In the genomic region with DNA sequence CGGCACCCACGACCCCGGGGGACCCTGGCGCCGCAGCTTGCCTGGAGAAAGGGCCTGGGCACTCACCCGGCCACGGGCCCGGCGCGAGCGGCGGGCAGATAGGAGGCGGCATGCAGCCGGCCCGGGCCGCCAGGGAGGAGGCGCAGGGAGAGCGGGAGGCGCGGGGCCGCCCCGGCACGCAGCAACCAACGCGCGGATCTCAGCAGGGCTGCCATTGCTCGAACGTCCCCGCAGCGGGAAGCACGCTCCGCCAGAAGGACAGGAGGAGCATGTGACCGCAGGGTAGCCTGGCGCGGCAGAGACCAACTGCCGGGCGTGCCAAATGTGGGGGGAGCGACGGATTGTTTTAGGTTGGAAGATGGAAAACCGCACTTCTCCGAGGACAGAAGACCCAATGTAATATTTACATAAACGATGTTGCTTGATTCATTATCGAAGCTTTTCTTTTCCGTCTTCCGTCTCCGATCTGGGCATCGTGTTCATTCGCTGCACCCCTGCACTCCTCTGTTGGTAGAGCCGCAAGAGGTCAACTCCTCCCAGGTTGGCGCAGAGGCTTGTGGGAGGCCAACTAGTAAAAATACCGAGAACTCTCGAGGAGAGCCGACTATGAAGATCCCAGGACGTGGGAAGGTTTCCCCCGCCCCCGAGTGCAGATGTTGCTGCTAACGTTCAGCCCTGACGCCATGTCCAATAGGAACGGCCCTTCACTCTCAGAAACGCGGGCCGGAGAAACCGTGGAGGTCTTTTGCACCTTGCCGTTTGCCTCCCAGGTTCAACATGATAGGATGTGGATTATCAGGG, we compare ENCODE assay signal across 1 cellular context.
TF ChIP-seq lines count a peak whose summit lies in the region.

A gene (minus strand): TSS at position 257 of the 801 bp plus-strand sequence. CDS start 42 bp downstream, at position 215.

TF ChIP-seq in HEK293, 187 proteins besides CTCF, POLR2A, EP300 and RAD21 (continued from another document and continues in another):
- TF ChIP-seq, protein P1, sequence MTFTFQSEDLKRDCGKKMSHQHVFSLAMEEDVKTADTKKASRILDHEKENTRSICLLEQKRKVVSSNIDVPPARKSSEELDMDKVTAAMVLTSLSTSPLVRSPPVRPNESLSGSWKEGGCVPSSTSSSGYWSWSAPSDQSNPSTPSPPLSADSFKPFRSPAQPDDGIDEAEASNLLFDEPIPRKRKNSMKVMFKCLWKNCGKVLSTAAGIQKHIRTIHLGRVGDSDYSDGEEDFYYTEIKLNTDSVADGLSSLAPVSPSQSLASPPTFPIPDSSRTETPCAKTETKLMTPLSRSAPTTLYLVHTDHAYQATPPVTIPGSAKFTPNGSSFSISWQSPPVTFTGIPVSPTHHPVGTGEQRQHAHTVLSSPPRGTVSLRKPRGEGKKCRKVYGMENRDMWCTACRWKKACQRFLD (tag by site-specific recombination; IDR thresholded peaks at IDR 0.05) = no peak
- TF ChIP-seq, protein P2, sequence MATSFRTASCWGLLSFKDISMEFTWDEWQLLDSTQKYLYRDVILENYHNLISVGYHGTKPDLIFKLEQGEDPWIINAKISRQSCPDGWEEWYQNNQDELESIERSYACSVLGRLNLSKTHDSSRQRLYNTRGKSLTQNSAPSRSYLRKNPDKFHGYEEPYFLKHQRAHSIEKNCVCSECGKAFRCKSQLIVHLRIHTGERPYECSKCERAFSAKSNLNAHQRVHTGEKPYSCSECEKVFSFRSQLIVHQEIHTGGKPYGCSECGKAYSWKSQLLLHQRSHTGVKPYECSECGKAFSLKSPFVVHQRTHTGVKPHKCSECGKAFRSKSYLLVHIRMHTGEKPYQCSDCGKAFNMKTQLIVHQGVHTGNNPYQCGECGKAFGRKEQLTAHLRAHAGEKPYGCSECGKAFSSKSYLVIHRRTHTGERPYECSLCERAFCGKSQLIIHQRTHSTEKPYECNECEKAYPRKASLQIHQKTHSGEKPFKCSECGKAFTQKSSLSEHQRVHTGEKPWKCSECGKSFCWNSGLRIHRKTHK (tag by site-specific recombination; IDR thresholded peaks at IDR 0.05) = no peak
- TF ChIP-seq ZNF747 (tag by site-specific recombination; IDR thresholded peaks at IDR 0.05) (no peak), HOXA7 (CRISPR knock-in tag; IDR thresholded peaks at IDR 0.05; ENCODE audit: borderline replicate concordance) (no peak), ZNF221 (tag by site-specific recombination; IDR thresholded peaks at IDR 0.05; ENCODE audit: borderline replicate concordance) (no peak), ZNF19 (tag by site-specific recombination; IDR thresholded peaks at IDR 0.05; ENCODE audit: low read depth) (no peak), ZNF146 (tag by site-specific recombination; IDR thresholded peaks at IDR 0.05) (no peak), ZNF223 (tag by site-specific recombination; IDR thresholded peaks at IDR 0.05) (no peak), ZNF776 (tag by site-specific recombination; IDR thresholded peaks at IDR 0.05; ENCODE audit: borderline replicate concordance) (no peak), REPIN1 (tag by site-specific recombination; IDR thresholded peaks at IDR 0.05; ENCODE audit: low read depth) (no peak), SP2 (tag by site-specific recombination; IDR thresholded peaks at IDR 0.05) (no peak), ZBTB8A (tag by site-specific recombination; IDR thresholded peaks at IDR 0.05) (peak; percentile 41), ZSCAN23 (tag by site-specific recombination; IDR thresholded peaks at IDR 0.05) (no peak), ZFP3 (tag by site-specific recombination; IDR thresholded peaks at IDR 0.05; ENCODE audit: low read depth) (no peak), ZFP69B (tag by site-specific recombination; IDR thresholded peaks at IDR 0.05) (no peak), YY1 (tag by site-specific recombination; IDR thresholded peaks at IDR 0.05) (peak; percentile 74), ZNF600 (tag by site-specific recombination; IDR thresholded peaks at IDR 0.05) (no peak), ZNF24 (tag by site-specific recombination; IDR thresholded peaks at IDR 0.05) (0 out of 2 replicates have a peak, but pooled peaks have one; percentile 38), TRIM28 (IDR thresholded peaks at IDR 0.05; ENCODE audit: borderline replicate concordance, low read length) (no peak; the same call in 1 of the 2 replicates), ZNF112 (tag by site-specific recombination; IDR thresholded peaks at IDR 0.05) (no peak), OVOL3 (tag by site-specific recombination; IDR thresholded peaks at IDR 0.05) (no peak), ZNF433 (tag by site-specific recombination; IDR thresholded peaks at IDR 0.05; ENCODE audit: low read depth) (no peak), ZNF670 (tag by site-specific recombination; IDR thresholded peaks at IDR 0.05; ENCODE audit: low read depth) (no peak), ZNF157 (tag by site-specific recombination; IDR thresholded peaks at IDR 0.05) (no peak), ZNF629 (tag by site-specific recombination; IDR thresholded peaks at IDR 0.05) (peak; percentile 51), ZNF664 (tag by site-specific recombination; IDR thresholded peaks at IDR 0.05) (no peak), ZNF837 (tag by site-specific recombination; IDR thresholded peaks at IDR 0.05) (no peak)
- TF ChIP-seq, protein P3, sequence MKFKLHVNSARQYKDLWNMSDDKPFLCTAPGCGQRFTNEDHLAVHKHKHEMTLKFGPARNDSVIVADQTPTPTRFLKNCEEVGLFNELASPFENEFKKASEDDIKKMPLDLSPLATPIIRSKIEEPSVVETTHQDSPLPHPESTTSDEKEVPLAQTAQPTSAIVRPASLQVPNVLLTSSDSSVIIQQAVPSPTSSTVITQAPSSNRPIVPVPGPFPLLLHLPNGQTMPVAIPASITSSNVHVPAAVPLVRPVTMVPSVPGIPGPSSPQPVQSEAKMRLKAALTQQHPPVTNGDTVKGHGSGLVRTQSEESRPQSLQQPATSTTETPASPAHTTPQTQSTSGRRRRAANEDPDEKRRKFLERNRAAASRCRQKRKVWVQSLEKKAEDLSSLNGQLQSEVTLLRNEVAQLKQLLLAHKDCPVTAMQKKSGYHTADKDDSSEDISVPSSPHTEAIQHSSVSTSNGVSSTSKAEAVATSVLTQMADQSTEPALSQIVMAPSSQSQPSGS (tag by site-specific recombination; IDR thresholded peaks at IDR 0.05; ENCODE audit: low read depth) = no peak
- TF ChIP-seq, protein P4, sequence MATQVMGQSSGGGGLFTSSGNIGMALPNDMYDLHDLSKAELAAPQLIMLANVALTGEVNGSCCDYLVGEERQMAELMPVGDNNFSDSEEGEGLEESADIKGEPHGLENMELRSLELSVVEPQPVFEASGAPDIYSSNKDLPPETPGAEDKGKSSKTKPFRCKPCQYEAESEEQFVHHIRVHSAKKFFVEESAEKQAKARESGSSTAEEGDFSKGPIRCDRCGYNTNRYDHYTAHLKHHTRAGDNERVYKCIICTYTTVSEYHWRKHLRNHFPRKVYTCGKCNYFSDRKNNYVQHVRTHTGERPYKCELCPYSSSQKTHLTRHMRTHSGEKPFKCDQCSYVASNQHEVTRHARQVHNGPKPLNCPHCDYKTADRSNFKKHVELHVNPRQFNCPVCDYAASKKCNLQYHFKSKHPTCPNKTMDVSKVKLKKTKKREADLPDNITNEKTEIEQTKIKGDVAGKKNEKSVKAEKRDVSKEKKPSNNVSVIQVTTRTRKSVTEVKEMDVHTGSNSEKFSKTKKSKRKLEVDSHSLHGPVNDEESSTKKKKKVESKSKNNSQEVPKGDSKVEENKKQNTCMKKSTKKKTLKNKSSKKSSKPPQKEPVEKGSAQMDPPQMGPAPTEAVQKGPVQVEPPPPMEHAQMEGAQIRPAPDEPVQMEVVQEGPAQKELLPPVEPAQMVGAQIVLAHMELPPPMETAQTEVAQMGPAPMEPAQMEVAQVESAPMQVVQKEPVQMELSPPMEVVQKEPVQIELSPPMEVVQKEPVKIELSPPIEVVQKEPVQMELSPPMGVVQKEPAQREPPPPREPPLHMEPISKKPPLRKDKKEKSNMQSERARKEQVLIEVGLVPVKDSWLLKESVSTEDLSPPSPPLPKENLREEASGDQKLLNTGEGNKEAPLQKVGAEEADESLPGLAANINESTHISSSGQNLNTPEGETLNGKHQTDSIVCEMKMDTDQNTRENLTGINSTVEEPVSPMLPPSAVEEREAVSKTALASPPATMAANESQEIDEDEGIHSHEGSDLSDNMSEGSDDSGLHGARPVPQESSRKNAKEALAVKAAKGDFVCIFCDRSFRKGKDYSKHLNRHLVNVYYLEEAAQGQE (tag by site-specific recombination; IDR thresholded peaks at IDR 0.05) = no peak
- TF ChIP-seq, protein P5, sequence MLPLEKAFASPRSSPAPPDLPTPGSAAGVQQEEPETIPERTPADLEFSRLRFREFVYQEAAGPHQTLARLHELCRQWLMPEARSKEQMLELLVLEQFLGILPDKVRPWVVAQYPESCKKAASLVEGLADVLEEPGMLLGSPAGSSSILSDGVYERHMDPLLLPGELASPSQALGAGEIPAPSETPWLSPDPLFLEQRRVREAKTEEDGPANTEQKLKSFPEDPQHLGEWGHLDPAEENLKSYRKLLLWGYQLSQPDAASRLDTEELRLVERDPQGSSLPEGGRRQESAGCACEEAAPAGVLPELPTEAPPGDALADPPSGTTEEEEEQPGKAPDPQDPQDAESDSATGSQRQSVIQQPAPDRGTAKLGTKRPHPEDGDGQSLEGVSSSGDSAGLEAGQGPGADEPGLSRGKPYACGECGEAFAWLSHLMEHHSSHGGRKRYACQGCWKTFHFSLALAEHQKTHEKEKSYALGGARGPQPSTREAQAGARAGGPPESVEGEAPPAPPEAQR (tag by site-specific recombination; IDR thresholded peaks at IDR 0.05) = no peak
- TF ChIP-seq, protein P6, sequence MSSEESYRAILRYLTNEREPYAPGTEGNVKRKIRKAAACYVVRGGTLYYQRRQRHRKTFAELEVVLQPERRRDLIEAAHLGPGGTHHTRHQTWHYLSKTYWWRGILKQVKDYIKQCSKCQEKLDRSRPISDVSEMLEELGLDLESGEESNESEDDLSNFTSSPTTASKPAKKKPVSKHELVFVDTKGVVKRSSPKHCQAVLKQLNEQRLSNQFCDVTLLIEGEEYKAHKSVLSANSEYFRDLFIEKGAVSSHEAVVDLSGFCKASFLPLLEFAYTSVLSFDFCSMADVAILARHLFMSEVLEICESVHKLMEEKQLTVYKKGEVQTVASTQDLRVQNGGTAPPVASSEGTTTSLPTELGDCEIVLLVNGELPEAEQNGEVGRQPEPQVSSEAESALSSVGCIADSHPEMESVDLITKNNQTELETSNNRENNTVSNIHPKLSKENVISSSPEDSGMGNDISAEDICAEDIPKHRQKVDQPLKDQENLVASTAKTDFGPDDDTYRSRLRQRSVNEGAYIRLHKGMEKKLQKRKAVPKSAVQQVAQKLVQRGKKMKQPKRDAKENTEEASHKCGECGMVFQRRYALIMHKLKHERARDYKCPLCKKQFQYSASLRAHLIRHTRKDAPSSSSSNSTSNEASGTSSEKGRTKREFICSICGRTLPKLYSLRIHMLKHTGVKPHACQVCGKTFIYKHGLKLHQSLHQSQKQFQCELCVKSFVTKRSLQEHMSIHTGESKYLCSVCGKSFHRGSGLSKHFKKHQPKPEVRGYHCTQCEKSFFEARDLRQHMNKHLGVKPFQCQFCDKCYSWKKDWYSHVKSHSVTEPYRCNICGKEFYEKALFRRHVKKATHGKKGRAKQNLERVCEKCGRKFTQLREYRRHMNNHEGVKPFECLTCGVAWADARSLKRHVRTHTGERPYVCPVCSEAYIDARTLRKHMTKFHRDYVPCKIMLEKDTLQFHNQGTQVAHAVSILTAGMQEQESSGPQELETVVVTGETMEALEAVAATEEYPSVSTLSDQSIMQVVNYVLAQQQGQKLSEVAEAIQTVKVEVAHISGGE (tag by site-specific recombination; conservative IDR thresholded peaks at IDR 0.05; ENCODE audit: low read depth) = no peak
- TF ChIP-seq, protein P7, sequence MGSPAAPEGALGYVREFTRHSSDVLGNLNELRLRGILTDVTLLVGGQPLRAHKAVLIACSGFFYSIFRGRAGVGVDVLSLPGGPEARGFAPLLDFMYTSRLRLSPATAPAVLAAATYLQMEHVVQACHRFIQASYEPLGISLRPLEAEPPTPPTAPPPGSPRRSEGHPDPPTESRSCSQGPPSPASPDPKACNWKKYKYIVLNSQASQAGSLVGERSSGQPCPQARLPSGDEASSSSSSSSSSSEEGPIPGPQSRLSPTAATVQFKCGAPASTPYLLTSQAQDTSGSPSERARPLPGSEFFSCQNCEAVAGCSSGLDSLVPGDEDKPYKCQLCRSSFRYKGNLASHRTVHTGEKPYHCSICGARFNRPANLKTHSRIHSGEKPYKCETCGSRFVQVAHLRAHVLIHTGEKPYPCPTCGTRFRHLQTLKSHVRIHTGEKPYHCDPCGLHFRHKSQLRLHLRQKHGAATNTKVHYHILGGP (tag by site-specific recombination; IDR thresholded peaks at IDR 0.05) = no peak
- TF ChIP-seq, protein P8, sequence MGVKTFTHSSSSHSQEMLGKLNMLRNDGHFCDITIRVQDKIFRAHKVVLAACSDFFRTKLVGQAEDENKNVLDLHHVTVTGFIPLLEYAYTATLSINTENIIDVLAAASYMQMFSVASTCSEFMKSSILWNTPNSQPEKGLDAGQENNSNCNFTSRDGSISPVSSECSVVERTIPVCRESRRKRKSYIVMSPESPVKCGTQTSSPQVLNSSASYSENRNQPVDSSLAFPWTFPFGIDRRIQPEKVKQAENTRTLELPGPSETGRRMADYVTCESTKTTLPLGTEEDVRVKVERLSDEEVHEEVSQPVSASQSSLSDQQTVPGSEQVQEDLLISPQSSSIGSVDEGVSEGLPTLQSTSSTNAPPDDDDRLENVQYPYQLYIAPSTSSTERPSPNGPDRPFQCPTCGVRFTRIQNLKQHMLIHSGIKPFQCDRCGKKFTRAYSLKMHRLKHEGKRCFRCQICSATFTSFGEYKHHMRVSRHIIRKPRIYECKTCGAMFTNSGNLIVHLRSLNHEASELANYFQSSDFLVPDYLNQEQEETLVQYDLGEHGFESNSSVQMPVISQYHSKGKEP (tag by site-specific recombination; IDR thresholded peaks at IDR 0.05) = no peak
- TF ChIP-seq, protein P9, sequence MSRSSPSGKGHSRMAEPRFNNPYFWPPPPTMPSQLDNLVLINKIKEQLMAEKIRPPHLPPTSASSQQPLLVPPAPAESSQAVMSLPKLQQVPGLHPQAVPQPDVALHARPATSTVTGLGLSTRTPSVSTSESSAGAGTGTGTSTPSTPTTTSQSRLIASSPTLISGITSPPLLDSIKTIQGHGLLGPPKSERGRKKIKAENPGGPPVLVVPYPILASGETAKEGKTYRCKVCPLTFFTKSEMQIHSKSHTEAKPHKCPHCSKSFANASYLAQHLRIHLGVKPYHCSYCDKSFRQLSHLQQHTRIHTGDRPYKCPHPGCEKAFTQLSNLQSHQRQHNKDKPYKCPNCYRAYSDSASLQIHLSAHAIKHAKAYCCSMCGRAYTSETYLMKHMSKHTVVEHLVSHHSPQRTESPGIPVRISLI (tag by site-specific recombination; IDR thresholded peaks at IDR 0.05) = no peak
- TF ChIP-seq, protein P10, sequence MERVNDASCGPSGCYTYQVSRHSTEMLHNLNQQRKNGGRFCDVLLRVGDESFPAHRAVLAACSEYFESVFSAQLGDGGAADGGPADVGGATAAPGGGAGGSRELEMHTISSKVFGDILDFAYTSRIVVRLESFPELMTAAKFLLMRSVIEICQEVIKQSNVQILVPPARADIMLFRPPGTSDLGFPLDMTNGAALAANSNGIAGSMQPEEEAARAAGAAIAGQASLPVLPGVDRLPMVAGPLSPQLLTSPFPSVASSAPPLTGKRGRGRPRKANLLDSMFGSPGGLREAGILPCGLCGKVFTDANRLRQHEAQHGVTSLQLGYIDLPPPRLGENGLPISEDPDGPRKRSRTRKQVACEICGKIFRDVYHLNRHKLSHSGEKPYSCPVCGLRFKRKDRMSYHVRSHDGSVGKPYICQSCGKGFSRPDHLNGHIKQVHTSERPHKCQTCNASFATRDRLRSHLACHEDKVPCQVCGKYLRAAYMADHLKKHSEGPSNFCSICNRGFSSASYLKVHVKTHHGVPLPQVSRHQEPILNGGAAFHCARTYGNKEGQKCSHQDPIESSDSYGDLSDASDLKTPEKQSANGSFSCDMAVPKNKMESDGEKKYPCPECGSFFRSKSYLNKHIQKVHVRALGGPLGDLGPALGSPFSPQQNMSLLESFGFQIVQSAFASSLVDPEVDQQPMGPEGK (tag by site-specific recombination; IDR thresholded peaks at IDR 0.05) = no peak
